8 cellular contexts compared by ENCODE assay signal in genomic region chr14:66508846-66509621, GRCh38. TPM values are rescaled to one million over a fixed set of nuclear protein-coding genes. Genes with fewer than 3 reads are reported as not detected.
DNase-seq lines count a peak whose midpoint lies in the region; ATAC-seq and TF ChIP-seq lines count a peak whose summit lies in the region.

No MANE protein-coding gene starts in this region.

- no peaks in the 10 kb centered on the region for H3K9me1 ChIP-seq in IMR-90 (ENCODE audit: insufficient read depth, low read length)

- H3K4me1 ChIP-seq in IMR-90 (ENCODE audit: control insufficient read depth, insufficient read depth, low read length), result no peaks in the 10 kb centered on the region
- H3K4me1 ChIP-seq in mammary epithelial cell (ENCODE audit: insufficient read depth, low read length), result peaks cover 3% of the 10 kb centered on the region
- H3K4me1 ChIP-seq in OCI-LY7 (ENCODE audit: insufficient read depth, low read length, poor library complexity, severe bottlenecking), result no peaks in the 10 kb centered on the region

- H3K27ac ChIP-seq in IMR-90 (ENCODE audit: insufficient read depth, low read length), result no peak overlapping the region
- peak overlapping the region; percentile 97 for H3K27ac ChIP-seq in WERI-Rb-1
- H3K27ac ChIP-seq in mammary epithelial cell (ENCODE audit: insufficient read depth, low read depth, low read length), result peak overlapping the region; percentile 67
- H3K27ac ChIP-seq in skin epidermis, result peak overlapping the region; percentile 54 to 94 (median 84)
- no peak overlapping the region for H3K27ac ChIP-seq in OCI-LY7 (ENCODE audit: low read depth, low read length, poor library complexity, severe bottlenecking)

- H3K18ac ChIP-seq in IMR-90 (ENCODE audit: low read depth, low read length), result no peak overlapping the region

- no peak overlapping the region for H3K14ac ChIP-seq in IMR-90 (replicated peaks; ENCODE audit: low read depth, low read length)

- dilution Hi-C loops in IMR-90 (cut with HindIII; ENCODE audit: low sequenced_read_pairs, unreplicated experiment), result no loop called here
- dilution Hi-C loops in mammary epithelial cell (cut with HindIII; ENCODE audit: low sequenced_read_pairs), result no loop called here

- CTCF ChIA-PET in IMR-90 (lab: Yijun Ruan, JAX) (no interaction called here), mammary epithelial cell (lab: Charles Lee; ENCODE audit: low non-redundant PET) (interaction anchor here (0.6 to 1.2 kb wide), 2 partner anchors 70 to 851 kb away, joined by 5 to 23 read pairs; partner anchors contain the start of genes ATP6V1D and EIF2S1), OCI-LY7 (lab: Charles Lee; ENCODE audit: unreplicated experiment) (no interaction called here)

- POLR2A ChIA-PET in IMR-90 (lab: Charles Lee; ENCODE audit: unreplicated experiment), result no interaction called here
- POLR2A ChIA-PET in OCI-LY7 (lab: Charles Lee), result no interaction called here

- no peak; the same call in 1 of the 2 replicates for ATAC-seq in IMR-90 (ENCODE audit: low read depth)

- no peak for TF ChIP-seq RAD21 in IMR-90 (IDR thresholded peaks at IDR 0.05; ENCODE audit: low read length)

- no peak overlapping the region for H4K91ac ChIP-seq in IMR-90 (ENCODE audit: insufficient read depth, low read depth, low read length)

- H4K8ac ChIP-seq in IMR-90 (ENCODE audit: low read depth in 2 of 2, low read length in 2 of 2), result no peak overlapping the region

- no peaks in the 10 kb centered on the region for H3K9me2 ChIP-seq in OCI-LY7 (ENCODE audit: insufficient read depth, low read length)

- H3K9ac ChIP-seq in IMR-90 (ENCODE audit: low read depth, low read length) (peak overlapping the region; percentile 63; the same call in 1 of the 2 replicates), mammary epithelial cell (ENCODE audit: insufficient read depth, low read length) (peak overlapping the region; percentile 80)

- TF ChIP-seq POLR2A in GM19099 (IDR thresholded peaks at IDR 0.05; ENCODE audit: extremely low read depth, insufficient read length, low read depth), result peak; percentile 54
- no peak for TF ChIP-seq POLR2A in IMR-90 (IDR thresholded peaks at IDR 0.05; ENCODE audit: low read depth, low read length)

- peak overlapping the region; percentile 85 for H2AK9ac ChIP-seq in IMR-90 (replicated peaks; ENCODE audit: low read depth, low read length, poor library complexity)

- H2AFZ ChIP-seq in IMR-90 (replicated peaks; ENCODE audit: low read length, poor library complexity) (peak overlapping the region; percentile 100), mammary epithelial cell (ENCODE audit: low read depth, low read length) (peak overlapping the region; percentile 99), OCI-LY7 (ENCODE audit: low read length) (no peak overlapping the region)

- no peak overlapping the region for H2AK5ac ChIP-seq in IMR-90 (ENCODE audit: low read depth, low read length)

- no peak overlapping the region for H2BK120ac ChIP-seq in IMR-90 (ENCODE audit: low read depth, low read length)

- intact Hi-C loops in IMR-90 (cut with micrococcal nuclease), result loop anchor here (5.0 to 10.0 kb wide), 2 partner anchors 838 to 1344 kb away; no protein-coding TSS in a partner anchor
- intact Hi-C loops in mammary epithelial cell (cut with micrococcal nuclease), result loop anchor here (5.0 to 10.0 kb wide), 3 partner anchors 108 to 846 kb away; partner anchors contain the start of genes ATP6V1D and PALS1
- intact Hi-C loops in OCI-LY7 (cut with micrococcal nuclease; ENCODE audit: unreplicated experiment), result no loop called here

- H3K27me3 ChIP-seq in IMR-90 (ENCODE audit: control insufficient read depth, insufficient read depth, low read length) (no peaks in the 10 kb centered on the region), WERI-Rb-1 (ENCODE audit: insufficient read depth, low read depth, severe bottlenecking) (no peaks in the 10 kb centered on the region), mammary epithelial cell (ENCODE audit: insufficient read depth, low read length) (no peaks in the 10 kb centered on the region)

- H3K4me2 ChIP-seq in IMR-90 (ENCODE audit: low read depth, low read length) (peak overlapping the region; percentile 85), mammary epithelial cell (ENCODE audit: insufficient read depth, low read depth, low read length) (peak overlapping the region; percentile 90), OCI-LY7 (ENCODE audit: low read length) (no peak overlapping the region)

- no peak overlapping the region for H4K5ac ChIP-seq in IMR-90 (ENCODE audit: low read depth, low read length)

- no peak overlapping the region for H2BK5ac ChIP-seq in IMR-90 (ENCODE audit: low read depth, low read length, poor library complexity, severe bottlenecking)

- H3K79me1 ChIP-seq in IMR-90 (ENCODE audit: low read depth in 1 of 2, low read length in 2 of 2), result peaks cover 0 to 8% of the 10 kb centered on the region in 2 experiments; a peak in 2 of 4 replicates

- in situ Hi-C loops in IMR-90 (cut with MboI; ENCODE audit: low sequenced_read_pairs), result loop anchor here (25.0 kb wide), 1 partner anchor 778 kb away; no protein-coding TSS in a partner anchor
- in situ Hi-C loops in mammary epithelial cell (cut with MboI; ENCODE audit: low sequenced_read_pairs in 2 of 2), result no loop called here

- H3K4ac ChIP-seq in IMR-90 (ENCODE audit: low read depth, low read length), result no peak overlapping the region

- BruUV-seq in IMR-90 (replicated peaks; lab: Mats Ljungman, UMichigan) (no TSS peak), mammary epithelial cell (replicated peaks; lab: Mats Ljungman, UMichigan) (no TSS peak), OCI-LY7 (replicated peaks; lab: Mats Ljungman, UMichigan) (no TSS peak)

- H4K20me1 ChIP-seq in IMR-90 (ENCODE audit: insufficient read depth, low read length) (no peaks in the 10 kb centered on the region; the same call in none of the 2 replicates), mammary epithelial cell (ENCODE audit: insufficient read depth, low read length) (peaks cover 6% of the 10 kb centered on the region), OCI-LY7 (ENCODE audit: insufficient read depth, low read length) (no peaks in the 10 kb centered on the region)

- H3K79me2 ChIP-seq in mammary epithelial cell (ENCODE audit: insufficient read depth, low read length), result peaks cover 52% of the 10 kb centered on the region
- H3K79me2 ChIP-seq in OCI-LY7 (ENCODE audit: insufficient read depth, low read depth, low read length), result no peaks in the 10 kb centered on the region

- TF ChIP-seq CTCF in IMR-90 (conservative IDR thresholded peaks at IDR 0.05; ENCODE audit: low read depth, low read length) (no peak), WERI-Rb-1 (IDR thresholded peaks at IDR 0.05; ENCODE audit: low read depth, low read length) (no peak), mammary epithelial cell (conservative IDR thresholded peaks at IDR 0.05 in 1 of 2, IDR thresholded peaks at IDR 0.05 in 1 of 2; ENCODE audit: extremely low read depth in 1 of 2, insufficient read depth in 1 of 2, low read depth in 1 of 2, low read length in 2 of 2) (no peak), OCI-LY7 (conservative IDR thresholded peaks at IDR 0.05; ENCODE audit: low read length) (no peak)

- peak overlapping the region; percentile 96 for H3K4me3 ChIP-seq in IMR-90 (ENCODE audit: insufficient read depth, low read depth, low read length)
- H3K4me3 ChIP-seq in WERI-Rb-1 (ENCODE audit: low read depth, low read length), result peak overlapping the region; percentile 95
- H3K4me3 ChIP-seq in mammary epithelial cell (replicated peaks in 1 of 3; ENCODE audit: insufficient read depth in 1 of 3, low read depth in 2 of 3, low read length in 3 of 3), result peak overlapping the region; percentile 90 to 99 (median 95)
- peak overlapping the region; percentile 65 to 89 (median 84) for H3K4me3 ChIP-seq in skin epidermis
- H3K4me3 ChIP-seq in OCI-LY7 (ENCODE audit: low read depth, low read length, poor library complexity, severe bottlenecking), result no peak overlapping the region

- no peak overlapping the region for H3K56ac ChIP-seq in IMR-90 (ENCODE audit: extremely low read depth, insufficient read depth, low read length)

- H2BK15ac ChIP-seq in IMR-90 (ENCODE audit: low read depth, low read length), result no peak overlapping the region

- no peak overlapping the region for H2BK20ac ChIP-seq in IMR-90 (ENCODE audit: low read depth, low read length)

- H3K36me3 ChIP-seq in IMR-90 (ENCODE audit: control insufficient read depth, insufficient read depth, low read length) (no peaks in the 10 kb centered on the region), WERI-Rb-1 (peaks cover 3% of the 10 kb centered on the region; the same call in 1 of the 2 replicates), mammary epithelial cell (ENCODE audit: insufficient read depth, low read length) (no peaks in the 10 kb centered on the region), OCI-LY7 (ENCODE audit: insufficient read depth, low read length) (no peaks in the 10 kb centered on the region)

- H3K9me3 ChIP-seq in IMR-90 (ENCODE audit: control insufficient read depth, insufficient read depth, low read length), result no peaks in the 10 kb centered on the region
- no peaks in the 10 kb centered on the region for H3K9me3 ChIP-seq in WERI-Rb-1 (ENCODE audit: severe bottlenecking)
- no peaks in the 10 kb centered on the region for H3K9me3 ChIP-seq in mammary epithelial cell (replicated peaks; ENCODE audit: insufficient read depth, low read length)
- no peaks in the 10 kb centered on the region for H3K9me3 ChIP-seq in OCI-LY7 (ENCODE audit: low read length)

- 0 out of 2 replicates have a peak overlapping the region, but pooled peaks have one; percentile 6 for H3K23ac ChIP-seq in IMR-90 (ENCODE audit: low read depth, low read length)

- DNase-seq in AG20443 (ENCODE audit: low spot score) (peak; percentile 25), IMR-90 (peak; percentile 15), WERI-Rb-1 (peak; percentile 69), mammary epithelial cell (peak; percentile 49), iris pigment epithelial cell (ENCODE audit: low read depth) (peak; percentile 35), OCI-LY7 (ENCODE audit: low spot score) (no peak)

- 0% methylated on average over 13 of the region's 57 CpGs; no CpG with 5 or more reads in 1 of the 2 experiments for WGBS in IMR-90 (ENCODE audit: extremely low coverage in 2 of 2, insufficient read length in 1 of 2), 2 experiments
- under 1% methylated on average over 27 of the region's 57 CpGs for WGBS in mammary epithelial cell (ENCODE audit: low coverage, missing lambda C conversion rate)

RNA-seq across cellular contexts. Expression of gene GPHN, which starts 1.1 kb away (rescaled TPM):
- total RNA-seq in IMR-90 (2012; rRNA removed), result 7.2 and 8.1 TPM in 2 replicates
- 6.6 and 8.0 TPM in 2 replicates for polyA plus RNA-seq in IMR-90 (2012; rRNA removed)
- 2.9 and 3.9 TPM in 2 replicates for polyA plus RNA-seq in IMR-90 (2012; cell fraction: cytosol; rRNA removed)
- polyA plus RNA-seq in IMR-90 (2012; cell fraction: nucleus; rRNA removed; ENCODE audit: low replicate concordance), result 1.9 and 4.7 TPM in 2 replicates
- total RNA-seq in mammary epithelial cell, result 10 to 100 TPM; 10.8 to 30.2 TPM
- polyA plus RNA-seq in mammary epithelial cell, result 15.8 TPM
- polyA minus RNA-seq in mammary epithelial cell, result 32.3 TPM
- not detected in 2 replicates for total RNA-seq in OCI-LY7 (2014; rRNA removed; shearing (Covaris generic))
- total RNA-seq in OCI-LY7 (2022), result not detected in 2 replicates

RNA-seq across cellular contexts. Expression of gene CCDC196, which starts 22.9 kb away (rescaled TPM):
- total RNA-seq in IMR-90 (2012; rRNA removed), result not detected in 2 replicates
- not detected in 2 replicates for polyA plus RNA-seq in IMR-90 (2012; rRNA removed)
- not detected in 2 replicates for polyA plus RNA-seq in IMR-90 (2012; cell fraction: cytosol; rRNA removed)
- not detected in 2 replicates for polyA plus RNA-seq in IMR-90 (2012; cell fraction: nucleus; rRNA removed; ENCODE audit: low replicate concordance)
- not detected for total RNA-seq in mammary epithelial cell
- polyA plus RNA-seq in mammary epithelial cell, result not detected
- not detected for polyA minus RNA-seq in mammary epithelial cell
- not detected in 2 replicates for total RNA-seq in OCI-LY7 (2014; rRNA removed; shearing (Covaris generic))
- not detected in 2 replicates for total RNA-seq in OCI-LY7 (2022)

Comparison
In these comparisons a context has a peak if more than half of its experiments do, and no peak if none do; other contexts are left out.
1. H3K27ac ChIP-seq: peak in WERI-Rb-1 (single experiment), mammary epithelial cell (single experiment) and skin epidermis (21 of 21); none in IMR-90 (single experiment) and OCI-LY7 (single experiment).